In genomic region chr10:8238989-8239388, GRCh38 we compare ENCODE assay signal across 20 cellular contexts.
DNase-seq lines count a peak whose midpoint lies in the region; ATAC-seq and TF ChIP-seq lines count a peak whose summit lies in the region.
"Had no signal": no experiment of that assay in that cellular context is flagged by ENCODE, and none has a peak within 500 bp of the region (broad histone marks: within the 10 kb centered on the region; RNA-seq: fewer than 3 reads in every experiment).

No MANE protein-coding gene starts in this region.

- ATAC-seq in activated CD8-positive, alpha-beta memory T cell treated with anti-CD3 and anti-CD28 coated beads, Interleukin-2, amount 10 ng/mL, durations not matched to agents 7 days and 5 days = peak; percentile 79
- peak; percentile 37 for ATAC-seq in naive thymus-derived CD4-positive, alpha-beta T cell
- no peak for ATAC-seq in GM19397 (IDR thresholded peaks at IDR 0.05; ENCODE audit: unreplicated experiment)
- ATAC-seq: A549 had no signal

- peaks cover 2% of the 10 kb centered on the region for H3K9me3 Mint-ChIP-seq in activated CD8-positive, alpha-beta memory T cell treated with anti-CD3 and anti-CD28 coated beads, Interleukin-2, amount 10 ng/mL, durations not matched to agents 7 days and 5 days (ENCODE audit: low read depth)
- peaks cover 0 to 6% (median 0%) of the 10 kb centered on the region in 11 donors for H3K9me3 Mint-ChIP-seq in naive thymus-derived CD4-positive, alpha-beta T cell
- no peaks in the 10 kb centered on the region for H3K9me3 Mint-ChIP-seq in mesothelial cell of epicardium
- H3K9me3 Mint-ChIP-seq: neural crest cell, type B pancreatic cell had no signal

- peak overlapping the region; percentile 4 for H3K4me3 Mint-ChIP-seq in activated CD8-positive, alpha-beta memory T cell treated with anti-CD3 and anti-CD28 coated beads, Interleukin-2, amount 10 ng/mL, durations not matched to agents 7 days and 5 days
- peak overlapping the region; percentile 39 to 80 (median 56) for H3K4me3 Mint-ChIP-seq in naive thymus-derived CD4-positive, alpha-beta T cell
- H3K4me3 Mint-ChIP-seq in mesothelial cell of epicardium = no peak overlapping the region
- H3K4me3 Mint-ChIP-seq: neural crest cell, type B pancreatic cell had no signal

- POLR2A ChIA-PET in naive thymus-derived CD4-positive, alpha-beta T cell (lab: Charles Lee) = interaction anchor here (1.7 kb wide), 1 partner anchor 9 kb away, joined by 4 read pairs; no protein-coding TSS in a partner anchor

- peak overlapping the region; percentile 9 for H3K4me3 ChIP-seq in naive thymus-derived CD4-positive, alpha-beta T cell (ENCODE audit: low read length)
- H3K4me3 ChIP-seq: A549; BLaER1 treated with 17β-estradiol and CSF1 and Interleukin-3, amounts not matched to agents 10 nM and 100 nM; coronary artery had no signal

- no peaks in the 10 kb centered on the region for H3K36me3 ChIP-seq in KOPT-K1 (ENCODE audit: insufficient read depth, low read length)
- no peaks in the 10 kb centered on the region for H3K36me3 ChIP-seq in naive thymus-derived CD4-positive, alpha-beta T cell (ENCODE audit: control insufficient read depth in 2 of 3, insufficient read depth in 3 of 3, low read length in 3 of 3)
- H3K36me3 ChIP-seq: BLaER1 treated with 17β-estradiol and CSF1 and Interleukin-3, amounts not matched to agents 10 nM and 100 nM had no signal

- peak overlapping the region; percentile 58 for H3K27ac ChIP-seq in KOPT-K1 (ENCODE audit: low read depth, low read length, poor library complexity, severe bottlenecking)
- H3K27ac ChIP-seq in naive thymus-derived CD4-positive, alpha-beta T cell (ENCODE audit: low read depth, low read length) = no peak overlapping the region
- H3K27ac ChIP-seq: A549; BLaER1 treated with 17β-estradiol and CSF1 and Interleukin-3, amounts not matched to agents 10 nM and 100 nM; coronary artery had no signal

- DNase-seq in activated CD8-positive, alpha-beta memory T cell treated with anti-CD3 and anti-CD28 coated beads, Interleukin-2, amount 10 ng/mL, durations not matched to agents 7 days and 5 days = peak; percentile 75
- no peak for DNase-seq in activated CD8-positive, alpha-beta memory T cell treated with anti-CD3 and anti-CD28 coated beads for 24 hours
- peak; percentile 55 to 58 for DNase-seq in activated T-cell treated with anti-CD3 and anti-CD28 coated beads, Interleukin-2, amount 50 U/mL, for 48 hours
- DNase-seq in naive thymus-derived CD4-positive, alpha-beta T cell = peak in 1 of 9 donors; percentile 44
- DNase-seq in cardiac septum (ENCODE audit: low spot score) (no peak), mesothelial cell of epicardium (ENCODE audit: low spot score in 2 of 2, unreplicated experiment in 2 of 2) (no peak)
- DNase-seq: activated gamma-delta T cell, foreskin fibroblast, Kasumi-1, mesendoderm, NCI-H1105, NCI-H524 treated with DMSO at 0.1 percent for 48 hours, Right ventricle myocardium superior had no signal

- intact Hi-C loops in naive thymus-derived CD4-positive, alpha-beta T cell (cut with micrococcal nuclease) = loop anchor here in 1 of 2 donors (5.0 kb wide), 1 partner anchor 47 kb away; no protein-coding TSS in a partner anchor
- intact Hi-C loops in cardiac septum (cut with DNase I) = no loop called here

- no peak for TF ChIP-seq CTCF in mesothelial cell of epicardium (IDR thresholded peaks at IDR 0.05; ENCODE audit: unreplicated experiment)

- H3K4me1 Mint-ChIP-seq in activated CD8-positive, alpha-beta memory T cell treated with anti-CD3 and anti-CD28 coated beads, Interleukin-2, amount 10 ng/mL, durations not matched to agents 7 days and 5 days = peaks cover 66% of the 10 kb centered on the region
- H3K4me1 Mint-ChIP-seq in naive thymus-derived CD4-positive, alpha-beta T cell = peaks cover 27 to 65% (median 47%) of the 10 kb centered on the region in 7 donors
- peaks cover 9% of the 10 kb centered on the region for H3K4me1 Mint-ChIP-seq in mesothelial cell of epicardium
- H3K4me1 Mint-ChIP-seq: neural crest cell had no signal

- H3K9me3 ChIP-seq in KOPT-K1 (ENCODE audit: insufficient read depth, low read length, poor library complexity, severe bottlenecking) = no peaks in the 10 kb centered on the region
- H3K9me3 ChIP-seq in naive thymus-derived CD4-positive, alpha-beta T cell (ENCODE audit: control insufficient read depth in 2 of 3, low read length in 3 of 3) = no peaks in the 10 kb centered on the region
- H3K9me3 ChIP-seq: A549; BLaER1 treated with 17β-estradiol and CSF1 and Interleukin-3, amounts not matched to agents 10 nM and 100 nM had no signal

- peaks cover 23 to 28% of the 10 kb centered on the region in 2 donors for H3K4me1 ChIP-seq in naive thymus-derived CD4-positive, alpha-beta T cell (ENCODE audit: control insufficient read depth in 2 of 2, insufficient read depth in 2 of 2, low read length in 2 of 2)
- H3K4me1 ChIP-seq: A549 had no signal

- H3K27me3 ChIP-seq in naive thymus-derived CD4-positive, alpha-beta T cell (ENCODE audit: control insufficient read depth in 2 of 2, insufficient read depth in 2 of 2, low read length in 2 of 2) = no peaks in the 10 kb centered on the region
- H3K27me3 ChIP-seq: BLaER1 treated with 17β-estradiol and CSF1 and Interleukin-3, amounts not matched to agents 10 nM and 100 nM had no signal

- H3K36me3 Mint-ChIP-seq in activated CD8-positive, alpha-beta memory T cell treated with anti-CD3 and anti-CD28 coated beads, Interleukin-2, amount 10 ng/mL, durations not matched to agents 7 days and 5 days = peaks cover 16% of the 10 kb centered on the region
- peaks cover 0 to 28% (median 0%) of the 10 kb centered on the region in 5 donors for H3K36me3 Mint-ChIP-seq in naive thymus-derived CD4-positive, alpha-beta T cell
- no peaks in the 10 kb centered on the region for H3K36me3 Mint-ChIP-seq in mesothelial cell of epicardium
- H3K36me3 Mint-ChIP-seq: type B pancreatic cell had no signal

- peak overlapping the region; percentile 79 for H3K27ac Mint-ChIP-seq in activated CD8-positive, alpha-beta memory T cell treated with anti-CD3 and anti-CD28 coated beads, Interleukin-2, amount 10 ng/mL, durations not matched to agents 7 days and 5 days
- H3K27ac Mint-ChIP-seq in naive thymus-derived CD4-positive, alpha-beta T cell = peak overlapping the region; percentile 7 to 70 (median 22)
- no peak overlapping the region for H3K27ac Mint-ChIP-seq in mesothelial cell of epicardium
- H3K27ac Mint-ChIP-seq: type B pancreatic cell had no signal

- CTCF ChIA-PET in activated CD8-positive, alpha-beta memory T cell treated with anti-CD3 and anti-CD28 coated beads, Interleukin-2, amount 10 ng/mL, durations not matched to agents 7 days and 5 days (lab: Charles Lee) = interaction anchor here (1.0 kb wide), 1 partner anchor 173 kb away, joined by 3 read pairs; no protein-coding TSS in a partner anchor
- CTCF ChIA-PET in naive thymus-derived CD4-positive, alpha-beta T cell (lab: Charles Lee) = interaction anchor here (1.0 kb wide), 1 partner anchor 56 kb away, joined by 3 read pairs; no protein-coding TSS in a partner anchor

- no peaks in the 10 kb centered on the region for H3K27me3 Mint-ChIP-seq in activated CD8-positive, alpha-beta memory T cell treated with anti-CD3 and anti-CD28 coated beads, Interleukin-2, amount 10 ng/mL, durations not matched to agents 7 days and 5 days
- peaks cover 0 to 2% (median 0%) of the 10 kb centered on the region in 5 donors for H3K27me3 Mint-ChIP-seq in naive thymus-derived CD4-positive, alpha-beta T cell
- peaks cover 4% of the 10 kb centered on the region for H3K27me3 Mint-ChIP-seq in mesothelial cell of epicardium (ENCODE audit: low read depth)

Comparison
In these comparisons a context has a peak if more than half of its experiments do, and no peak if none do; other contexts are left out.
1. DNase-seq: peak in activated CD8-positive, alpha-beta memory T cell treated with anti-CD3 and anti-CD28 coated beads, Interleukin-2, amount 10 ng/mL, durations not matched to agents 7 days and 5 days (single experiment) and activated T-cell treated with anti-CD3 and anti-CD28 coated beads, Interleukin-2, amount 50 U/mL, for 48 hours (2 of 2); none in activated CD8-positive, alpha-beta memory T cell treated with anti-CD3 and anti-CD28 coated beads for 24 hours (single experiment), cardiac septum (single experiment) and mesothelial cell of epicardium (0 of 2).